32 cellular contexts compared by ENCODE assay signal in the genomic region with DNA sequence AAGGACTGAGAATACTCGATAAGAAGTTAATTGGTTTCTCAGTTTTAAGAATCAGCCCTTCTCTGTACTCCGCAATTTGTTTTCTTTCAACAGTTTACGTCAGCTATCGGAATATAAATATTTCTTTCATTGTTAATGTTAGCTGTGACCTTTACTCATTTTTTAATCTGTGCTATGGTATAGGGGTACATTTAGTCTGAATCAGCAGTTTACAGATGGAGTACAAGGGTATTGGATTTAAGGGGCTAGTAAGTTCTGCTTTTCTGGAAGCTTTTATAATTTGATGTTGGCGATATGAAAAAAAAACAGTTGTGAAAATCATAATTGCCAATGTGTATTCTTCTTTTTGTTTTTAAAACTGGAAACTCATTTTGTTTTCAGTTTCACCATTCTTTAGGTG.
"Had no signal": no experiment of that assay in that cellular context is flagged by ENCODE, and none has a peak within 500 bp of the region (broad histone marks: within the 10 kb centered on the region; RNA-seq: fewer than 3 reads in every experiment).

No MANE protein-coding gene starts in this region.

- H3K4me3 ChIP-seq: adrenal gland, body of pancreas, breast epithelium had no signal

- DNase-seq: activated B cell treated with CpG ODN at 0.5 μM for 24 hours; activated CD4-positive, alpha-beta memory T cell treated with anti-CD3 and anti-CD28 coated beads for 36 hours; activated CD4-positive, alpha-beta T cell treated with anti-CD3 and anti-CD28 coated beads for 4 hours; activated CD4-positive, alpha-beta T cell treated with anti-CD3 and anti-CD28 coated beads, Interleukin-2, amount 50 U/mL, for 1 hour; activated CD4-positive, alpha-beta T cell treated with anti-CD3 and anti-CD28 coated beads, Interleukin-2, amount 50 U/mL, for 4 hours; activated CD4-positive, CD25-positive, alpha-beta regulatory T cell treated with anti-CD3 and anti-CD28 coated beads, Interleukin-2, amount 50 U/mL, for 72 hours; activated CD8-positive, alpha-beta memory T cell treated with anti-CD3 and anti-CD28 coated beads, Interleukin-2, amount 50 U/mL, for 4 hours; activated CD8-positive, alpha-beta T cell treated with anti-CD3 and anti-CD28 coated beads for 36 hours; activated effector memory CD4-positive, alpha-beta T cell treated with anti-CD3 and anti-CD28 coated beads, Interleukin-2, amount 50 U/mL, for 16 hours; activated gamma-delta T cell treated with Interleukin-2 at 50 U/mL for 16 hours; activated naive CD4-positive, alpha-beta T cell; activated naive CD4-positive, alpha-beta T cell treated with anti-CD3 and anti-CD28 coated beads for 36 hours; activated naive CD4-positive, alpha-beta T cell treated with anti-CD3 and anti-CD28 coated beads, Interleukin-2, amount 50 U/mL, for 16 hours; activated naive CD8-positive, alpha-beta T cell treated with anti-CD3 and anti-CD28 coated beads for 36 hours; activated T-cell treated with anti-CD3 and anti-CD28 coated beads for 4 hours; activated T-cell treated with anti-CD3 and anti-CD28 coated beads, Interleukin-2, amount 50 U/mL, for 1 hour; activated T-cell treated with anti-CD3 and anti-CD28 coated beads, Interleukin-2, amount 50 U/mL, for 4 hours; activated T-cell treated with anti-CD3 and anti-CD28 coated beads, Interleukin-2, amount 50 U/mL, for 72 hours; adrenal gland; amniotic stem cell; aorta; body of pancreas; brain microvascular endothelial cell; central memory CD4-positive, alpha-beta T cell; T-helper 2 cell; T-helper 9 cell had no signal

- H3K4me1 ChIP-seq: adrenal gland, body of pancreas, breast epithelium had no signal

- H3K27ac ChIP-seq: adrenal gland, body of pancreas, brain microvascular endothelial cell, breast epithelium, VCaP had no signal

- H3K9me3 ChIP-seq: adrenal gland, body of pancreas, breast epithelium had no signal

- H3K27me3 ChIP-seq: adrenal gland, body of pancreas, brain microvascular endothelial cell, breast epithelium had no signal

- H3K36me3 ChIP-seq: adrenal gland, brain microvascular endothelial cell had no signal

- ATAC-seq: activated CD8-positive, alpha-beta T cell treated with anti-CD3 and anti-CD28 coated beads for 36 hours; activated naive CD4-positive, alpha-beta T cell treated with anti-CD3 and anti-CD28 coated beads, Interleukin-2, amount 50 U/mL, for 72 hours; activated T-cell treated with anti-CD3 and anti-CD28 coated beads, Interleukin-2, amount 50 U/mL, for 4 hours; activated T-cell treated with anti-CD3 and anti-CD28 coated beads, Interleukin-2, amount 50 U/mL, for 72 hours; activated T-helper 17 cell treated with anti-CD3 and anti-CD28 coated beads, Interleukin-2, amount 50 U/mL, for 72 hours; body of pancreas had no signal

- FAIRE-seq: astrocyte, TTC549 had no signal
